Comparison of ENCODE assay signal across 14 cellular contexts in the genomic region with DNA sequence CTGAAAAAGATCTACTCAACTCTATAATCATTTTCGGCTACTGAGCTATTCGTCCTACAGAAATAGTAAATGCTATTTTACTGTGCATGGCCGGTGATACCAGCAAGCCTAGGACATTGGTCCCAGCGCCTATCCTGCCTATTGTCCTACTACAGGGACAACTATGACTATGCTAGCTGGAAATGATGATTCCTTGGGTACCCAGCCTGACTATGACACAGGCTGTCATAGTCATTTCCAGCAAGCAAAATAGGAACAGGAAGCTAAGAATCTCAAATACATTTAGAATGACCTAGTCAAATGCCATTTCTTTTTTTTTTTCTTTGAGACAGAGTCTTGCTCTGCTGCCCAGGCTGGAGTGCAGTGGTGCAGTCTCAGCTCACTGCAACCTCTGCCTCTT.
"Had no signal": no experiment of that assay in that cellular context is flagged by ENCODE, and none has a peak within 500 bp of the region (broad histone marks: within the 10 kb centered on the region; RNA-seq: fewer than 3 reads in every experiment).

No MANE protein-coding gene starts in this region.

- ATAC-seq: foreskin keratinocyte; naive thymus-derived CD8-positive, alpha-beta T cell; psoas muscle; stimulated activated effector memory CD8-positive, alpha-beta T cell treated with anti-CD3 and anti-CD28 coated beads, Interleukin-12 subunit alpha, Interleukin-12 subunit beta, amount 100 ng/mL, for 72 hours; stimulated activated naive CD8-positive, alpha-beta T cell treated with anti-CD3 and anti-CD28 coated beads, Interleukin-15, amount 100 ng/mL, for 72 hours had no signal

- H3K4me3 ChIP-seq: esophagus squamous epithelium, heart left ventricle, psoas muscle, right lobe of liver had no signal

- H3K9me3 ChIP-seq: esophagus squamous epithelium, heart left ventricle, neutrophil, psoas muscle, right lobe of liver had no signal

- H3K27me3 ChIP-seq: esophagus squamous epithelium, foreskin keratinocyte, heart left ventricle, neutrophil, right lobe of liver had no signal

- DNase-seq: esophagus squamous epithelium; foreskin keratinocyte; heart left ventricle; hippocampal formation; mammary epithelial cell; naive thymus-derived CD8-positive, alpha-beta T cell; psoas muscle; retina; right lobe of liver; stimulated activated CD4-positive, alpha-beta T cell treated with anti-CD3 and anti-CD28 coated beads, Interleukin-4, amount 100 ng/mL, for 1 hour; stimulated activated CD8-positive, alpha-beta memory T cell treated with anti-CD3 and anti-CD28 coated beads, Interleukin-4, amount 100 ng/mL, for 48 hours; stimulated activated naive CD8-positive, alpha-beta T cell treated with anti-CD3 and anti-CD28 coated beads, Interleukin-15, amount 100 ng/mL, for 72 hours had no signal

- H3K27ac ChIP-seq: esophagus squamous epithelium, foreskin keratinocyte, neutrophil, psoas muscle, right lobe of liver had no signal

- H3K4me1 ChIP-seq: foreskin keratinocyte, right lobe of liver had no signal

- H3K36me3 ChIP-seq: esophagus squamous epithelium, heart left ventricle, neutrophil, right lobe of liver had no signal
